ENCODE assay signal across 16 cellular contexts in the genomic region with DNA sequence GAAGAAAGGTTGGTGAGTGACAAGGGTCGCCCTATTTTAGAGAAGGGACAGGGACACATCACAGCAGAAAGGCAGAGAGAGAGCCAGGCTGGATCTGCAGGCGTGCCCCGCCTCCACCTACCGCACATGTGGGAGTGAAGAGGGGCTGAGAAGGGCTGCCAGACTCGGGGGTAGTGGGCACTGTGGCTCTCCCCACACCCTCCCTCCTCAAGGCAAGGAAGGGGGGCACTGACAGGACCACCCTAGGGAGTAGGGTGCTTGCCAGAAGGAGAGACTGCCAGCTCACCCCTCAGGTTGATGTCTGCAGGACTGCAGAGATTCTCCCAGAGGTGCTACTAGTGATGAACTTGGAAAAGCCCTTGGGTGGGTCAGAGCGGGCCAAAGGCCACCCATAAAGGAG.
DNase-seq lines count a peak whose midpoint lies in the region; FAIRE-seq and TF ChIP-seq lines count a peak whose summit lies in the region.
"Had no signal": no experiment of that assay in that cellular context is flagged by ENCODE, and none has a peak within 500 bp of the region (broad histone marks: within the 10 kb centered on the region; RNA-seq: fewer than 3 reads in every experiment).

No MANE protein-coding gene starts in this region.

- no peak overlapping the region for H2BK20ac ChIP-seq in H1 (ENCODE audit: low read length)

- H3K4me3 ChIP-seq in H1 (ENCODE audit: extremely low read depth in 1 of 4, insufficient read depth in 2 of 4, low read depth in 3 of 4, low read length in 4 of 4) = no peak overlapping the region
- H3K4me3 ChIP-seq in neuronal stem cell (ENCODE audit: low read length in 2 of 2) = peak overlapping the region in 1 of 2 donors; percentile 34
- no peak overlapping the region for H3K4me3 ChIP-seq in suprapubic skin
- H3K4me3 ChIP-seq: BLaER1 had no signal

- no peaks in the 10 kb centered on the region for H3K23me2 ChIP-seq in H1 (ENCODE audit: low read depth, low read length)

- TF ChIP-seq EP300 in H1 (IDR thresholded peaks at IDR 0.05; ENCODE audit: borderline replicate concordance in 1 of 2, low read depth in 2 of 2, low read length in 2 of 2) = no peak
- TF ChIP-seq EP300 in suprapubic skin (IDR thresholded peaks at IDR 0.05) = no peak

- POLR2A ChIA-PET in H1 (lab: Charles Lee; ENCODE audit: partially characterized antibody) = interaction anchor here (0.6 to 1.9 kb wide), 2 partner anchors 37 to 227 kb away, joined by 3 to 5 read pairs; no protein-coding TSS in a partner anchor

- 0 out of 2 replicates have a peak overlapping the region, but pooled peaks have one; percentile 9 for H2BK12ac ChIP-seq in H1 (ENCODE audit: low read depth, low read length)
- no peak overlapping the region for H2BK12ac ChIP-seq in neuronal stem cell (ENCODE audit: low read length)

- no peak for TF ChIP-seq POLR2A in H1 (IDR thresholded peaks at IDR 0.05; ENCODE audit: control extremely low read depth in 1 of 2, low read depth in 2 of 2, low read length in 2 of 2)
- TF ChIP-seq POLR2A in suprapubic skin (IDR thresholded peaks at IDR 0.05) = no peak

- TF ChIP-seq RAD21 in H1 (IDR thresholded peaks at IDR 0.05 in 1 of 2, conservative IDR thresholded peaks at IDR 0.05 in 1 of 2; ENCODE audit: low read depth in 2 of 2, low read length in 2 of 2) = no peak

- no peaks in the 10 kb centered on the region for H3K27me3 ChIP-seq in H1 (replicated peaks in 1 of 4; ENCODE audit: control insufficient read depth in 3 of 4, extremely low read depth in 1 of 4, insufficient read depth in 3 of 4, low read length in 3 of 4)
- peaks cover 0 to 3% (median 0%) of the 10 kb centered on the region in 3 experiments for H3K27me3 ChIP-seq in neuronal stem cell (ENCODE audit: control insufficient read depth in 3 of 3, insufficient read depth in 3 of 3, low read depth in 1 of 3, low read length in 3 of 3)
- no peaks in the 10 kb centered on the region for H3K27me3 ChIP-seq in suprapubic skin
- H3K27me3 ChIP-seq: BLaER1 had no signal

- no peak overlapping the region for H3K14ac ChIP-seq in H1 (ENCODE audit: insufficient read length)
- no peak overlapping the region for H3K14ac ChIP-seq in neuronal stem cell (ENCODE audit: low read length)

- H3K9ac ChIP-seq in H1 (replicated peaks in 1 of 4; ENCODE audit: extremely low read depth in 1 of 4, low read depth in 3 of 4, low read length in 3 of 4) (no peak overlapping the region), neuronal stem cell (ENCODE audit: low read depth, low read length, poor library complexity) (no peak overlapping the region)
- H3K9ac ChIP-seq: BLaER1 had no signal

- H3K79me1 ChIP-seq in H1 (ENCODE audit: low read depth, low read length) (no peaks in the 10 kb centered on the region), neuronal stem cell (ENCODE audit: low read depth, low read length) (no peaks in the 10 kb centered on the region)

- WGBS in H1 (ENCODE audit: extremely low coverage in 1 of 2, insufficient coverage in 1 of 2, insufficient read length in 1 of 2, insufficient replicate concordance in 2 of 2, low coverage in 1 of 2, low lambda C conversion rate in 2 of 2, missing lambda C conversion rate in 1 of 2), 2 experiments = 95% methylated on average over 5 of the region's 6 CpGs; no CpG with 5 or more reads in 1 of the 2 experiments
- WGBS in neuronal stem cell (ENCODE audit: extremely low coverage in 2 of 2, insufficient read length in 2 of 2, insufficient replicate concordance in 1 of 2), 2 donors = no CpG with 5 or more reads among the region's 6 CpGs
- WGBS in suprapubic skin = 74% methylated on average over 6 of the region's 6 CpGs

- no peaks in the 10 kb centered on the region for H3K79me2 ChIP-seq in H1 (ENCODE audit: control insufficient read depth in 1 of 2, insufficient read depth in 2 of 2, low read length in 2 of 2)

- no peak overlapping the region for H4K91ac ChIP-seq in H1 (replicated peaks; ENCODE audit: insufficient read length, low read length)
- H4K91ac ChIP-seq in neuronal stem cell (ENCODE audit: low read depth, low read length, poor library complexity) = no peak overlapping the region

- CTCF ChIA-PET in H1 (lab: Charles Lee; ENCODE audit: partially characterized antibody) = interaction anchor here (0.9 to 2.1 kb wide), 4 partner anchors 8 to 73 kb away, joined by 3 to 6 read pairs (median 4); no protein-coding TSS in a partner anchor

- H4K8ac ChIP-seq in H1 (ENCODE audit: extremely low read depth, insufficient read depth, low read length) = no peak overlapping the region
- no peak overlapping the region for H4K8ac ChIP-seq in neuronal stem cell (ENCODE audit: low read depth, low read length)

- H3K4ac ChIP-seq in H1 (replicated peaks; ENCODE audit: insufficient read length, low read depth, low read length) (no peak overlapping the region), neuronal stem cell (ENCODE audit: low read length) (no peak overlapping the region)

- H4K20me1 ChIP-seq in H1 (replicated peaks in 1 of 2; ENCODE audit: control insufficient read depth in 1 of 2, insufficient read depth in 2 of 2, low read length in 2 of 2) = no peaks in the 10 kb centered on the region
- H4K20me1 ChIP-seq: BLaER1 had no signal

- H2AK5ac ChIP-seq in H1 (ENCODE audit: low read depth, low read length) (no peak overlapping the region), neuronal stem cell (ENCODE audit: low read depth, low read length) (peak overlapping the region; percentile 2)

- H2BK15ac ChIP-seq in H1 (ENCODE audit: low read length) (no peak overlapping the region), neuronal stem cell (ENCODE audit: low read length) (no peak overlapping the region)

- H4K5ac ChIP-seq in H1 (ENCODE audit: insufficient read length, low read depth, low read length) = no peak overlapping the region

- H3K9me3 ChIP-seq in H1 (ENCODE audit: insufficient read depth in 2 of 2, low read depth in 1 of 2, low read length in 1 of 2) = no peaks in the 10 kb centered on the region
- no peaks in the 10 kb centered on the region for H3K9me3 ChIP-seq in neuronal stem cell (replicated peaks in 1 of 2; ENCODE audit: control insufficient read depth in 2 of 2, insufficient read depth in 1 of 2, low read depth in 1 of 2, low read length in 2 of 2)
- no peaks in the 10 kb centered on the region for H3K9me3 ChIP-seq in suprapubic skin

- H3K18ac ChIP-seq in H1 (ENCODE audit: extremely low read depth, low read length) (no peak overlapping the region), neuronal stem cell (ENCODE audit: low read length) (no peak overlapping the region)

- H3K4me1 ChIP-seq in H1 (replicated peaks in 1 of 4; ENCODE audit: control insufficient read depth in 3 of 4, insufficient read depth in 4 of 4, low read length in 3 of 4) (no peaks in the 10 kb centered on the region), neuronal stem cell (ENCODE audit: control insufficient read depth in 2 of 2, insufficient read depth in 1 of 2, low read depth in 1 of 2, low read length in 2 of 2) (no peaks in the 10 kb centered on the region), suprapubic skin (no peaks in the 10 kb centered on the region)
- H3K4me1 ChIP-seq: BLaER1 had no signal

- H2BK5ac ChIP-seq in H1 (ENCODE audit: low read depth, low read length) (no peak overlapping the region), neuronal stem cell (ENCODE audit: low read length) (no peak overlapping the region)

- no peak overlapping the region for H3K4me2 ChIP-seq in H1 (ENCODE audit: insufficient read depth in 1 of 2, low read depth in 2 of 2, low read length in 2 of 2)
- no peak overlapping the region for H3K4me2 ChIP-seq in neuronal stem cell (ENCODE audit: insufficient read depth, low read length, poor library complexity, severe bottlenecking)
- H3K4me2 ChIP-seq: BLaER1 had no signal

- H3K27ac ChIP-seq in C4-2B = peak overlapping the region; percentile 70; the same call in 1 of the 2 replicates
- no peak overlapping the region for H3K27ac ChIP-seq in H1 (ENCODE audit: low read depth, low read length)
- H3K27ac ChIP-seq in neuronal stem cell (replicated peaks; ENCODE audit: low read length) = no peak overlapping the region
- H3K27ac ChIP-seq in suprapubic skin = peak overlapping the region; percentile 30
- H3K27ac ChIP-seq: BLaER1 had no signal

- H3K56ac ChIP-seq in H1 (replicated peaks; ENCODE audit: insufficient read length, low read depth, low read length) = no peak overlapping the region

- H3K23ac ChIP-seq in H1 (ENCODE audit: insufficient read length) (no peak overlapping the region), neuronal stem cell (ENCODE audit: low read depth, low read length, poor library complexity) (no peak overlapping the region)

- DNase-seq in H1 (ENCODE audit: low read depth in 1 of 2, low spot score in 2 of 2) = no peak
- no peak for DNase-seq in neuronal stem cell (ENCODE audit: low spot score)
- no peak for DNase-seq in suprapubic skin (ENCODE audit: low spot score in 2 of 2)
- DNase-seq in NCI-H1694 (lab: John Stamatoyannopoulos, UW) = no peak
- DNase-seq in NCI-H2029 (lab: John Stamatoyannopoulos, UW) = no peak
- no peak for DNase-seq in NCI-H748 (lab: John Stamatoyannopoulos, UW; ENCODE audit: unreplicated experiment)
- DNase-seq: 8988T; Calu3; CD8-positive, alpha-beta T cell; DMS79 treated with DMSO at 0.1 percent for 48 hours; GF-D8; GOT3; H9 had no signal

- H2BK120ac ChIP-seq in H1 (replicated peaks; ENCODE audit: low read depth, low read length) (no peak overlapping the region), neuronal stem cell (ENCODE audit: low read depth, low read length) (no peak overlapping the region)

- H2AFZ ChIP-seq in H1 (ENCODE audit: low read length) = no peak overlapping the region
- no peak overlapping the region for H2AFZ ChIP-seq in neuronal stem cell (ENCODE audit: low read length)

- no peak for FAIRE-seq in H1 (lab: Jason Lieb, UNC)
- FAIRE-seq: HepG2 had no signal

- no peak for TF ChIP-seq CTCF in C4-2B (conservative IDR thresholded peaks at IDR 0.05)
- TF ChIP-seq CTCF in H1 (IDR thresholded peaks at IDR 0.05; ENCODE audit: control extremely low read depth in 1 of 3, insufficient read depth in 1 of 3, low read depth in 1 of 3, low read length in 3 of 3) = no peak
- TF ChIP-seq CTCF in suprapubic skin (IDR thresholded peaks at IDR 0.05) = no peak

- H3K36me3 ChIP-seq in H1 (ENCODE audit: control insufficient read depth in 2 of 4, insufficient read depth in 4 of 4, low read length in 3 of 4) (no peaks in the 10 kb centered on the region), neuronal stem cell (replicated peaks in 1 of 2; ENCODE audit: control insufficient read depth in 2 of 2, insufficient read depth in 2 of 2, low read length in 2 of 2) (no peaks in the 10 kb centered on the region), suprapubic skin (no peaks in the 10 kb centered on the region)
- H3K36me3 ChIP-seq: BLaER1 had no signal

TF ChIP-seq in H1, 55 proteins besides CTCF, POLR2A, EP300 and RAD21:
- TF ChIP-seq NRF1 (IDR thresholded peaks at IDR 0.05; ENCODE audit: low read depth, low read length) = no peak
- no peak for TF ChIP-seq JUN (IDR thresholded peaks at IDR 0.05; ENCODE audit: low read depth, low read length)
- TF ChIP-seq SIX5 (IDR thresholded peaks at IDR 0.05; ENCODE audit: low read depth, low read length) = no peak
- no peak for TF ChIP-seq ASH2L (IDR thresholded peaks at IDR 0.05; ENCODE audit: low read length)
- TF ChIP-seq KDM5A (IDR thresholded peaks at IDR 0.05; ENCODE audit: low read length) = no peak
- no peak for TF ChIP-seq TAF1 (IDR thresholded peaks at IDR 0.05; ENCODE audit: low read depth, low read length)

Comparison
In these comparisons a context has a peak if more than half of its experiments do, and no peak if none do; other contexts are left out.
1. H3K27ac ChIP-seq: peak in C4-2B (single experiment) and suprapubic skin (single experiment); none in H1 (single experiment) and neuronal stem cell (single experiment).